1 cellular context compared by ENCODE assay signal in the genomic region with DNA sequence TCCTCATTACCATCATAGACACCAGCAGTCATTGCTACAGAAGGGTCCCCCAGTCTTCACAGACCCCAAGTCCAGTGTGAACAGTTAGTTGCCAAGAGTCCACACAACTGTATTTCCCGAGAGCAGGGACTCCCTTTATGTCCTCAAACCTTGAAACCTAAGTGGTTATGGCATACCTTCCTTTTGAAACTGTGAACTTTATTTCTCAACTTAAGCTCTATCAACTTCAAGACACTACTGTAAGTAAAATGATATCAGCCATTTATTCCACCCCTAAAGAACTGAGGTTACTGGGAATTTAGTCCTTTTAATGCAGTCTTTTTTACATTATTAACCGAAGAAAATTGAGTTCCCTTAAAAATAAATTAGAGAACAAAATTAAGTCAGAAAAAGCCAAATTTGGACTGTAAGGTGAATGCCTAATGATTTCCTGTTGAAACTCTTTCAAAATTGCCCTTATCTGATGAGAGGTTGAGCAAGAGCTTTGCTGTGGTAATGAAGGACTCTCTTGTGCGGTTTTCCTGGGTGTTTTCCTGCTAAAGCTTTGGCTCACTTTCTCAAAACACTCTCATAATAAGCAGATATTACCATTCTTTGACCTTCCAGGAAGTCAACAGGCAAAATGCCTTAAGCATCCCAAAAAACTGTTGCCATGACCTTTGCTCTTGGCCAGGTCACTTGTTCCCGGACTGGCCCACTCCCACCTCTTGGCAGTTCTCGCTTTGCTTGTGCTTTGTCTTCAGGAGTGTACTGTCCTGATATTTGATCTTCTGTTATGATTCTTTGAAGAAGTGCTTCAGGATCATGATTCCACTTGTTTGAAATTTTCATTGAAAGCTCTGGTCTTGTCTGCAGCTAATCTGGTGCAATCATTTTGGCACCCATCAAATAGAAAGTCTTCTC.
TF ChIP-seq lines count a peak whose summit lies in the region.

No MANE protein-coding gene starts in this region.

TF ChIP-seq in H1, 55 proteins besides CTCF, POLR2A, EP300 and RAD21:
- TF ChIP-seq YY1 (IDR thresholded peaks at IDR 0.05; ENCODE audit: low read depth, low read length) (no peak), TCF12 (IDR thresholded peaks at IDR 0.05; ENCODE audit: low read depth, low read length) (no peak), SIN3A (conservative IDR thresholded peaks at IDR 0.05 in 1 of 2, IDR thresholded peaks at IDR 0.05 in 1 of 2; ENCODE audit: low read depth in 1 of 2, low read length in 2 of 2) (no peak), RXRA (IDR thresholded peaks at IDR 0.05; ENCODE audit: insufficient read depth, low read depth, low read length) (no peak), MAFK (IDR thresholded peaks at IDR 0.05; ENCODE audit: low read depth, low read length) (no peak), TBP (IDR thresholded peaks at IDR 0.05; ENCODE audit: low read depth, low read length) (no peak), RBBP5 (IDR thresholded peaks at IDR 0.05; ENCODE audit: borderline replicate concordance, low read depth, low read length) (no peak), SAP30 (IDR thresholded peaks at IDR 0.05; ENCODE audit: insufficient read depth, insufficient replicate concordance, low read length) (no peak), POLR2AphosphoS5 (IDR thresholded peaks at IDR 0.05; ENCODE audit: low read depth, low read length) (no peak), KDM5A (IDR thresholded peaks at IDR 0.05; ENCODE audit: low read length) (no peak), SRF (IDR thresholded peaks at IDR 0.05; ENCODE audit: low read depth, low read length) (no peak), CREB1 (IDR thresholded peaks at IDR 0.05) (no peak), TAF7 (optimal IDR thresholded peaks at IDR 0.05; ENCODE audit: borderline replicate concordance, low read depth, low read length) (no peak), PHF8 (conservative IDR thresholded peaks at IDR 0.05; ENCODE audit: low read depth, low read length) (no peak), ASH2L (IDR thresholded peaks at IDR 0.05; ENCODE audit: low read length) (no peak), CHD2 (IDR thresholded peaks at IDR 0.05; ENCODE audit: low read length) (no peak)
- TF ChIP-seq, protein P1, sequence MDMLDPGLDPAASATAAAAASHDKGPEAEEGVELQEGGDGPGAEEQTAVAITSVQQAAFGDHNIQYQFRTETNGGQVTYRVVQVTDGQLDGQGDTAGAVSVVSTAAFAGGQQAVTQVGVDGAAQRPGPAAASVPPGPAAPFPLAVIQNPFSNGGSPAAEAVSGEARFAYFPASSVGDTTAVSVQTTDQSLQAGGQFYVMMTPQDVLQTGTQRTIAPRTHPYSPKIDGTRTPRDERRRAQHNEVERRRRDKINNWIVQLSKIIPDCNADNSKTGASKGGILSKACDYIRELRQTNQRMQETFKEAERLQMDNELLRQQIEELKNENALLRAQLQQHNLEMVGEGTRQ (IDR thresholded peaks at IDR 0.05; ENCODE audit: low read length) = no peak
